In genomic region chr6:36138667-36139066, GRCh38 we compare ENCODE assay signal across 24 cellular contexts.
"Had no signal": no experiment of that assay in that cellular context is flagged by ENCODE, and none has a peak within 500 bp of the region (broad histone marks: within the 10 kb centered on the region; RNA-seq: fewer than 3 reads in every experiment).

No MANE protein-coding gene starts in this region.

- H3K27ac Mint-ChIP-seq: activated CD8-positive, alpha-beta T cell treated with anti-CD3 and anti-CD28 coated beads for 36 hours; activated naive CD8-positive, alpha-beta T cell treated with anti-CD3 and anti-CD28 coated beads, Interleukin-2, amount 50 U/mL, for 24 hours; brain; T-cell had no signal

- H3K36me3 ChIP-seq: cardiac muscle cell, WERI-Rb-1 had no signal

- H3K27me3 ChIP-seq: cardiac muscle cell had no signal

- H3K4me3 ChIP-seq: cardiac muscle cell, SK-N-MC had no signal

- H3K27me3 Mint-ChIP-seq: activated CD8-positive, alpha-beta T cell treated with anti-CD3 and anti-CD28 coated beads for 36 hours; activated naive CD8-positive, alpha-beta T cell treated with anti-CD3 and anti-CD28 coated beads, Interleukin-2, amount 50 U/mL, for 24 hours; brain; T-cell had no signal

- ATAC-seq: activated CD4-positive, CD25-positive, alpha-beta regulatory T cell treated with anti-CD3 and anti-CD28 coated beads, Interleukin-2, amount 50 U/mL, for 24 hours; activated naive CD4-positive, alpha-beta T cell treated with anti-CD3 and anti-CD28 coated beads, Interleukin-2, amount 50 U/mL, for 72 hours; activated naive CD8-positive, alpha-beta T cell treated with anti-CD3 and anti-CD28 coated beads, Interleukin-2, amount 50 U/mL, for 24 hours; Right ventricle myocardium inferior; T-cell had no signal

- H3K27ac ChIP-seq: cardiac muscle cell, SK-N-MC had no signal

- H3K9me3 Mint-ChIP-seq: activated CD8-positive, alpha-beta T cell treated with anti-CD3 and anti-CD28 coated beads for 36 hours; activated naive CD4-positive, alpha-beta T cell treated with anti-CD3 and anti-CD28 coated beads, Interleukin-2, amount 50 U/mL, for 72 hours; activated naive CD8-positive, alpha-beta T cell treated with anti-CD3 and anti-CD28 coated beads, Interleukin-2, amount 50 U/mL, for 24 hours; T-cell had no signal

- DNase-seq: activated CD4-positive, alpha-beta T cell treated with anti-CD3 and anti-CD28 coated beads for 4 hours; activated CD8-positive, alpha-beta memory T cell treated with anti-CD3 and anti-CD28 coated beads, Interleukin-2, amount 50 U/mL, for 48 hours; activated effector memory CD4-positive, alpha-beta T cell treated with anti-CD3 and anti-CD28 coated beads, Interleukin-2, amount 50 U/mL, for 16 hours; activated naive CD4-positive, alpha-beta T cell treated with Interleukin-2 at 50 U/mL for 16 hours; activated naive CD8-positive, alpha-beta T cell treated with anti-CD3 and anti-CD28 coated beads, Interleukin-2, amount 50 U/mL, for 24 hours; activated T-cell treated with anti-CD3 and anti-CD28 coated beads, Interleukin-2, amount 50 U/mL, for 1 hour; amniotic stem cell; cerebellar nuclear complex; MM.1S; NCI-H1105; NCI-H1436; NCI-H2029 treated with DMSO at 0.1 percent for 48 hours; NCI-H510A treated with DMSO at 0.1 percent for 48 hours; NK-92 treated with Interleukin-12 subunit alpha and Interleukin-12 subunit beta, amount 100 ng/mL, for 24 hours; RPMI8226; T-cell had no signal

- H3K4me3 Mint-ChIP-seq: activated CD8-positive, alpha-beta T cell treated with anti-CD3 and anti-CD28 coated beads for 36 hours; activated naive CD8-positive, alpha-beta T cell treated with anti-CD3 and anti-CD28 coated beads, Interleukin-2, amount 50 U/mL, for 24 hours; brain; T-cell had no signal
